In genomic region chr4:38805530-38806145, GRCh38 we compare ENCODE assay signal across 8 cellular contexts. TPM values are rescaled to one million over a fixed set of nuclear protein-coding genes. Genes with fewer than 3 reads are reported as not detected.
DNase-seq lines count a peak whose midpoint lies in the region; ATAC-seq and TF ChIP-seq lines count a peak whose summit lies in the region.

No MANE protein-coding gene starts in this region.

- no peak overlapping the region for H3K27ac Mint-ChIP-seq in H9

- no peak overlapping the region for H2BK120ac ChIP-seq in H9 (ENCODE audit: low read depth, low read length, poor library complexity, severe bottlenecking)

- TF ChIP-seq CTCF in GM12875 (IDR thresholded peaks at IDR 0.05; ENCODE audit: borderline replicate concordance, insufficient read depth, low read depth, low read length) = no peak
- no peak for TF ChIP-seq CTCF in Loucy (conservative IDR thresholded peaks at IDR 0.05; ENCODE audit: low read length)
- TF ChIP-seq CTCF in right lobe of liver (IDR thresholded peaks at IDR 0.05) = no peak
- TF ChIP-seq CTCF in uterus (IDR thresholded peaks at IDR 0.05) = no peak
- TF ChIP-seq CTCF in H9 (conservative IDR thresholded peaks at IDR 0.05) = no peak

- H3K79me1 ChIP-seq in H9 (ENCODE audit: insufficient read depth, low read depth, low read length, poor library complexity, severe bottlenecking) = no peaks in the 10 kb centered on the region

- H3K27me3 ChIP-seq in Loucy (ENCODE audit: insufficient read depth, low read length, poor library complexity, severe bottlenecking) (no peaks in the 10 kb centered on the region), right lobe of liver (no peaks in the 10 kb centered on the region), uterus (no peaks in the 10 kb centered on the region), H9 (ENCODE audit: insufficient read depth, low read length) (no peaks in the 10 kb centered on the region)

- intact Hi-C loops in right lobe of liver (cut with DNase I) = loop anchor here in 1 of 2 donors (5.0 kb wide), 1 partner anchor 43 kb away; no protein-coding TSS in a partner anchor
- intact Hi-C loops in uterus (cut with DNase I; ENCODE audit: low total_unique reads) = no loop called here

- no peaks in the 10 kb centered on the region for H3K4me1 ChIP-seq in Loucy (ENCODE audit: insufficient read depth, low read length, poor library complexity, severe bottlenecking)
- H3K4me1 ChIP-seq in right lobe of liver = peaks cover 0 to 5% (median 0%) of the 10 kb centered on the region in 4 donors
- H3K4me1 ChIP-seq in uterus = no peaks in the 10 kb centered on the region
- no peaks in the 10 kb centered on the region for H3K4me1 ChIP-seq in H9 (ENCODE audit: insufficient read depth, low read length)

- H2AFZ ChIP-seq in Loucy (ENCODE audit: low read length) (peak overlapping the region; percentile 69; the same call in 1 of the 2 replicates), H9 (ENCODE audit: low read length) (no peak overlapping the region)

- H3K27ac ChIP-seq in right lobe of liver (peak overlapping the region in 2 of 3 donors; percentile 47 to 60), uterus (peak overlapping the region; percentile 69 to 90), H9 (ENCODE audit: insufficient read length, low read depth, low read length) (no peak overlapping the region)

- peaks cover 2% of the 10 kb centered on the region; the same call in 1 of the 2 replicates for H3K9me3 ChIP-seq in Loucy (ENCODE audit: insufficient read depth, low read depth, low read length)
- no peaks in the 10 kb centered on the region for H3K9me3 ChIP-seq in right lobe of liver
- H3K9me3 ChIP-seq in uterus = peaks cover 0 to 4% of the 10 kb centered on the region in 2 donors
- H3K9me3 ChIP-seq in H9 (ENCODE audit: control insufficient read depth, low read depth, low read length) = peaks cover 12% of the 10 kb centered on the region

- no peak overlapping the region for H3K56ac ChIP-seq in H9 (ENCODE audit: insufficient read length, low read depth, low read length)

- H3K23ac ChIP-seq in H9 (ENCODE audit: insufficient read length, low read depth, low read length) = no peak overlapping the region

- H3K14ac ChIP-seq in H9 (ENCODE audit: insufficient read depth, low read length) = no peak overlapping the region

- H3F3A ChIP-seq in Loucy (ENCODE audit: low read depth) = no peaks in the 10 kb centered on the region

- no peaks in the 10 kb centered on the region for H3K36me3 ChIP-seq in Loucy (ENCODE audit: insufficient read depth, low read length)
- H3K36me3 ChIP-seq in right lobe of liver = no peaks in the 10 kb centered on the region
- H3K36me3 ChIP-seq in uterus = no peaks in the 10 kb centered on the region

- no peak overlapping the region for H3K9ac ChIP-seq in Loucy (ENCODE audit: low read depth, low read length, poor library complexity, severe bottlenecking)
- H3K9ac ChIP-seq in H9 (ENCODE audit: extremely low read depth, insufficient read length, low read length) = no peak overlapping the region

- H2BK20ac ChIP-seq in H9 (ENCODE audit: low read depth, low read length, poor library complexity, severe bottlenecking) = no peak overlapping the region

- H3K4ac ChIP-seq in H9 (ENCODE audit: low read depth, low read length) = no peak overlapping the region

- H2BK15ac ChIP-seq in H9 (ENCODE audit: low read depth, low read length) = no peak overlapping the region

- no peak overlapping the region for H2BK12ac ChIP-seq in H9 (ENCODE audit: insufficient read length, low read depth, low read length)

- TF ChIP-seq POLR2A in right lobe of liver (IDR thresholded peaks at IDR 0.05) (no peak), uterus (IDR thresholded peaks at IDR 0.05) (no peak)

- 27% methylated on average over 5 of the region's 5 CpGs for WGBS in right lobe of liver (ENCODE audit: insufficient coverage, low coverage, low lambda C conversion rate, missing lambda C conversion rate)
- whole genome bisulfite sequencing in H9 (ENCODE audit: extremely low coverage, insufficient read length, low lambda C conversion rate) = no CpG with 5 or more reads among the region's 5 CpGs

- no peak overlapping the region for H2BK5ac ChIP-seq in H9 (ENCODE audit: insufficient read length, low read length)

- H4K8ac ChIP-seq in H9 (replicated peaks; ENCODE audit: insufficient read length, low read depth, low read length) = no peak overlapping the region

- H4K20me1 ChIP-seq in Loucy (ENCODE audit: insufficient read depth, low read length, poor library complexity, severe bottlenecking) (no peaks in the 10 kb centered on the region), H9 (ENCODE audit: control insufficient read depth, insufficient read depth, insufficient read length) (no peaks in the 10 kb centered on the region)

- H3K4me2 ChIP-seq in Loucy (ENCODE audit: low read depth, low read length, poor library complexity, severe bottlenecking) (no peak overlapping the region), H9 (ENCODE audit: insufficient read depth, insufficient read length, low read length) (no peak overlapping the region)

- DNase-seq in amniotic epithelial cell (ENCODE audit: low read depth) = peak; percentile 43
- DNase-seq in right lobe of liver = no peak
- no peak for DNase-seq in uterus
- no peak for DNase-seq in NCI-H748 (lab: John Stamatoyannopoulos, UW; ENCODE audit: unreplicated experiment)
- no peak for DNase-seq in H9

- no peak overlapping the region for H4K5ac ChIP-seq in H9 (ENCODE audit: insufficient read length, low read depth, low read length)

- peaks cover 35 to 49% of the 10 kb centered on the region in 2 experiments for H3K9me3 Mint-ChIP-seq in H9

- H2AK5ac ChIP-seq in H9 (ENCODE audit: insufficient read length, low read length) = no peak overlapping the region

- no peaks in the 10 kb centered on the region for H3K9me2 ChIP-seq in Loucy (replicated peaks; ENCODE audit: low read depth, low read length)

- H3K18ac ChIP-seq in H9 (ENCODE audit: insufficient read length, low read depth, low read length) = no peak overlapping the region

- peaks cover 2% of the 10 kb centered on the region; the same call in 1 of the 2 replicates for H3K27me3 Mint-ChIP-seq in H9 (ENCODE audit: low read depth)

- no peak overlapping the region for H3T11ph ChIP-seq in H9 (ENCODE audit: low read length)

- no peaks in the 10 kb centered on the region for H3K4me1 Mint-ChIP-seq in H9

- H3K36me3 Mint-ChIP-seq in H9 (ENCODE audit: insufficient read depth in 1 of 3, low read depth in 3 of 3) = peaks cover 16 to 29% (median 17%) of the 10 kb centered on the region in 3 experiments

- peak; percentile 82 for ATAC-seq in GM21619 (IDR thresholded peaks at IDR 0.05; ENCODE audit: unreplicated experiment)
- ATAC-seq in right lobe of liver = peak; percentile 37 to 63 (median 54)

- H3K79me2 ChIP-seq in Loucy (ENCODE audit: insufficient read depth, low read length) (no peaks in the 10 kb centered on the region), H9 (ENCODE audit: insufficient read depth, low read length) (no peaks in the 10 kb centered on the region)

- no peaks in the 10 kb centered on the region for H3K23me2 ChIP-seq in H9 (ENCODE audit: insufficient read length, low read depth, low read length, poor library complexity, severe bottlenecking)

- peak overlapping the region; percentile 12 for H3K4me3 ChIP-seq in GM12875 (ENCODE audit: low read depth, low read length)
- H3K4me3 ChIP-seq in Loucy (ENCODE audit: low read length, poor library complexity, severe bottlenecking) = no peak overlapping the region
- H3K4me3 ChIP-seq in right lobe of liver = no peak overlapping the region
- peak overlapping the region in 1 of 2 donors; percentile 27 for H3K4me3 ChIP-seq in uterus

- H4K91ac ChIP-seq in H9 (ENCODE audit: insufficient read length, low read depth, low read length) = no peak overlapping the region

- H3K4me3 Mint-ChIP-seq in H9 = no peak overlapping the region

RNA-seq across cellular contexts. Expression of gene TLR1, which starts 1.0 kb away (rescaled TPM):
- total RNA-seq in right lobe of liver = 10 to 100 TPM in 1 of 6 experiments, 1 to 10 TPM in 5; 5.1 to 10.5 (median 7.8) TPM
- 10 to 100 TPM in 3 of 4 donors, 1 to 10 TPM in 1; 6.1 to 32.3 (median 20.4) TPM for total RNA-seq in uterus
- not detected in 2 replicates for total RNA-seq in H9 (2021)

RNA-seq across cellular contexts. Expression of gene TLR10, which starts 22.8 kb away (rescaled TPM):
- total RNA-seq in right lobe of liver (under 1 TPM in 4 of 6 experiments, not detected in 2; 0.16 to 0.68 (median 0.39) TPM), uterus (1 to 10 TPM in 1 of 4 donors, not detected in 3; 2.0 TPM), H9 (2021) (not detected in 2 replicates)

RNA-seq across cellular contexts. Expression of gene TLR6, which starts 51.0 kb away (rescaled TPM):
- total RNA-seq in right lobe of liver (1 to 10 TPM; 1.2 to 3.4 (median 2.4) TPM), uterus (1 to 10 TPM; 1.5 to 10.0 (median 4.4) TPM), H9 (2021) (0.07 and 0.11 TPM in 2 replicates)
